Comparison of ENCODE assay signal across 31 cellular contexts in genomic region chr10:65742851-65743250, GRCh38.
"Had no signal": no experiment of that assay in that cellular context is flagged by ENCODE, and none has a peak within 500 bp of the region (broad histone marks: within the 10 kb centered on the region; RNA-seq: fewer than 3 reads in every experiment).

No MANE protein-coding gene starts in this region.

- H2AFZ ChIP-seq: hepatocyte had no signal

- H3K79me2 ChIP-seq: hepatocyte had no signal

- H3K27ac Mint-ChIP-seq: activated B cell treated with CpG ODN at 0.5 μM for 24 hours; activated CD4-positive, alpha-beta memory T cell treated with anti-CD3 and anti-CD28 coated beads, Interleukin-2, amount 10 ng/mL, durations not matched to agents 7 days and 5 days; activated CD4-positive, alpha-beta T cell treated with anti-CD3 and anti-CD28 coated beads for 36 hours; activated CD4-positive, alpha-beta T cell treated with anti-CD3 and anti-CD28 coated beads, Interleukin-2, amount 10 ng/mL, durations not matched to agents 24 days and 14 days; activated naive CD4-positive, alpha-beta T cell treated with anti-CD3 and anti-CD28 coated beads, Interleukin-2, amount 10 ng/mL, durations not matched to agents 7 days and 5 days; activated naive CD4-positive, alpha-beta T cell treated with anti-CD3 and anti-CD28 coated beads, Interleukin-2, amount 50 U/mL, for 72 hours; activated naive CD8-positive, alpha-beta T cell treated with anti-CD3 and anti-CD28 coated beads, Interleukin-2, amount 10 ng/mL, durations not matched to agents 7 days and 5 days; activated T-cell treated with anti-CD3 and anti-CD28 coated beads, Interleukin-2, amount 50 U/mL, for 24 hours; activated T-cell treated with anti-CD3 and anti-CD28 coated beads, Interleukin-2, amount 50 U/mL, for 72 hours; brain; T-helper 17 cell; T-helper 2 cell treated with Interferon-gamma antibody and Interleukin-4, amounts not matched to agents 5 μg/mL and 100 μg/mL, for 36 hours had no signal

- H3K27me3 ChIP-seq: ascending aorta, breast epithelium, cardiac muscle cell, colonic mucosa, esophagus squamous epithelium, gastroesophageal sphincter, heart right ventricle, hepatocyte had no signal

- H3K9me3 Mint-ChIP-seq: activated B cell treated with CpG ODN at 0.5 μM for 24 hours; activated CD4-positive, alpha-beta T cell treated with anti-CD3 and anti-CD28 coated beads, Interleukin-2, amount 10 ng/mL, durations not matched to agents 24 days and 14 days; activated naive CD8-positive, alpha-beta T cell treated with anti-CD3 and anti-CD28 coated beads, Interleukin-2, amount 10 ng/mL, durations not matched to agents 7 days and 5 days; activated T-cell treated with anti-CD3 and anti-CD28 coated beads, Interleukin-2, amount 50 U/mL, for 72 hours; T-helper 2 cell treated with Interferon-gamma antibody and Interleukin-4, amounts not matched to agents 5 μg/mL and 100 μg/mL, for 36 hours had no signal

- DNase-seq: activated B cell treated with CpG ODN at 0.5 μM for 24 hours; activated CD4-positive, alpha-beta memory T cell treated with anti-CD3 and anti-CD28 coated beads, Interleukin-2, amount 10 ng/mL, durations not matched to agents 7 days and 5 days; activated CD4-positive, alpha-beta T cell treated with anti-CD3 and anti-CD28 coated beads for 36 hours; activated CD4-positive, alpha-beta T cell treated with anti-CD3 and anti-CD28 coated beads, Interleukin-2, amount 10 ng/mL, durations not matched to agents 24 days and 14 days; activated CD4-positive, CD25-positive, alpha-beta regulatory T cell treated with anti-CD3 and anti-CD28 coated beads, Interleukin-2, amount 50 U/mL, for 72 hours; activated CD8-positive, alpha-beta memory T cell treated with anti-CD3 and anti-CD28 coated beads, Interleukin-2, amount 50 U/mL, for 48 hours; activated gamma-delta T cell; activated naive CD4-positive, alpha-beta T cell; activated naive CD4-positive, alpha-beta T cell treated with anti-CD3 and anti-CD28 coated beads, Interleukin-2, amount 10 ng/mL, durations not matched to agents 7 days and 5 days; activated naive CD8-positive, alpha-beta T cell treated with anti-CD3 and anti-CD28 coated beads, Interleukin-2, amount 10 ng/mL, durations not matched to agents 7 days and 5 days; activated T-cell treated with anti-CD3 and anti-CD28 coated beads for 4 hours; activated T-cell treated with anti-CD3 and anti-CD28 coated beads, Interleukin-2, amount 50 U/mL, for 24 hours; activated T-cell treated with anti-CD3 and anti-CD28 coated beads, Interleukin-2, amount 50 U/mL, for 72 hours; central memory CD4-positive, alpha-beta T cell; colonic mucosa; effector CD8-positive, alpha-beta T cell; esophagus squamous epithelium; foreskin melanocyte; heart right ventricle; T-helper 17 cell; T1000; WERI-Rb-1 had no signal

- H3K36me3 Mint-ChIP-seq: activated naive CD4-positive, alpha-beta T cell treated with anti-CD3 and anti-CD28 coated beads, Interleukin-2, amount 10 ng/mL, durations not matched to agents 7 days and 5 days; activated naive CD4-positive, alpha-beta T cell treated with anti-CD3 and anti-CD28 coated beads, Interleukin-2, amount 50 U/mL, for 72 hours; activated naive CD8-positive, alpha-beta T cell treated with anti-CD3 and anti-CD28 coated beads, Interleukin-2, amount 10 ng/mL, durations not matched to agents 7 days and 5 days; brain had no signal

- H3K4me3 Mint-ChIP-seq: activated B cell treated with CpG ODN at 0.5 μM for 24 hours; activated CD4-positive, alpha-beta memory T cell treated with anti-CD3 and anti-CD28 coated beads, Interleukin-2, amount 10 ng/mL, durations not matched to agents 7 days and 5 days; activated CD4-positive, alpha-beta T cell treated with anti-CD3 and anti-CD28 coated beads for 36 hours; activated CD4-positive, alpha-beta T cell treated with anti-CD3 and anti-CD28 coated beads, Interleukin-2, amount 10 ng/mL, durations not matched to agents 24 days and 14 days; activated naive CD4-positive, alpha-beta T cell treated with anti-CD3 and anti-CD28 coated beads, Interleukin-2, amount 10 ng/mL, durations not matched to agents 7 days and 5 days; activated naive CD8-positive, alpha-beta T cell treated with anti-CD3 and anti-CD28 coated beads, Interleukin-2, amount 10 ng/mL, durations not matched to agents 7 days and 5 days; activated T-cell treated with anti-CD3 and anti-CD28 coated beads, Interleukin-2, amount 50 U/mL, for 24 hours; activated T-cell treated with anti-CD3 and anti-CD28 coated beads, Interleukin-2, amount 50 U/mL, for 72 hours; brain; T-helper 17 cell; T-helper 2 cell treated with Interferon-gamma antibody and Interleukin-4, amounts not matched to agents 5 μg/mL and 100 μg/mL, for 36 hours had no signal

- H3K27me3 Mint-ChIP-seq: activated B cell treated with CpG ODN at 0.5 μM for 24 hours; activated CD4-positive, alpha-beta memory T cell treated with anti-CD3 and anti-CD28 coated beads, Interleukin-2, amount 10 ng/mL, durations not matched to agents 7 days and 5 days; activated CD4-positive, alpha-beta T cell treated with anti-CD3 and anti-CD28 coated beads for 36 hours; activated CD4-positive, alpha-beta T cell treated with anti-CD3 and anti-CD28 coated beads, Interleukin-2, amount 10 ng/mL, durations not matched to agents 24 days and 14 days; activated naive CD4-positive, alpha-beta T cell treated with anti-CD3 and anti-CD28 coated beads, Interleukin-2, amount 10 ng/mL, durations not matched to agents 7 days and 5 days; activated naive CD8-positive, alpha-beta T cell treated with anti-CD3 and anti-CD28 coated beads, Interleukin-2, amount 10 ng/mL, durations not matched to agents 7 days and 5 days; activated T-cell treated with anti-CD3 and anti-CD28 coated beads, Interleukin-2, amount 50 U/mL, for 24 hours; brain; T-helper 17 cell had no signal

- H3K4me2 ChIP-seq: hepatocyte had no signal

- H3K27ac ChIP-seq: ascending aorta, breast epithelium, cardiac muscle cell, colonic mucosa, epithelial cell of prostate, esophagus squamous epithelium, gastroesophageal sphincter, heart right ventricle, hepatocyte, WERI-Rb-1 had no signal

- H3K4me1 ChIP-seq: ascending aorta, breast epithelium, colonic mucosa, esophagus squamous epithelium, gastroesophageal sphincter, heart right ventricle had no signal

- H3K4me1 Mint-ChIP-seq: activated B cell treated with CpG ODN at 0.5 μM for 24 hours; activated CD4-positive, alpha-beta memory T cell treated with anti-CD3 and anti-CD28 coated beads, Interleukin-2, amount 10 ng/mL, durations not matched to agents 7 days and 5 days; activated CD4-positive, alpha-beta T cell treated with anti-CD3 and anti-CD28 coated beads for 36 hours; activated CD4-positive, alpha-beta T cell treated with anti-CD3 and anti-CD28 coated beads, Interleukin-2, amount 10 ng/mL, durations not matched to agents 24 days and 14 days; activated naive CD4-positive, alpha-beta T cell treated with anti-CD3 and anti-CD28 coated beads, Interleukin-2, amount 10 ng/mL, durations not matched to agents 7 days and 5 days; activated naive CD8-positive, alpha-beta T cell treated with anti-CD3 and anti-CD28 coated beads, Interleukin-2, amount 10 ng/mL, durations not matched to agents 7 days and 5 days; brain; T-helper 17 cell had no signal

- H3K9me3 ChIP-seq: ascending aorta, breast epithelium, colonic mucosa, esophagus squamous epithelium, gastroesophageal sphincter, heart right ventricle had no signal
